In the genomic region with DNA sequence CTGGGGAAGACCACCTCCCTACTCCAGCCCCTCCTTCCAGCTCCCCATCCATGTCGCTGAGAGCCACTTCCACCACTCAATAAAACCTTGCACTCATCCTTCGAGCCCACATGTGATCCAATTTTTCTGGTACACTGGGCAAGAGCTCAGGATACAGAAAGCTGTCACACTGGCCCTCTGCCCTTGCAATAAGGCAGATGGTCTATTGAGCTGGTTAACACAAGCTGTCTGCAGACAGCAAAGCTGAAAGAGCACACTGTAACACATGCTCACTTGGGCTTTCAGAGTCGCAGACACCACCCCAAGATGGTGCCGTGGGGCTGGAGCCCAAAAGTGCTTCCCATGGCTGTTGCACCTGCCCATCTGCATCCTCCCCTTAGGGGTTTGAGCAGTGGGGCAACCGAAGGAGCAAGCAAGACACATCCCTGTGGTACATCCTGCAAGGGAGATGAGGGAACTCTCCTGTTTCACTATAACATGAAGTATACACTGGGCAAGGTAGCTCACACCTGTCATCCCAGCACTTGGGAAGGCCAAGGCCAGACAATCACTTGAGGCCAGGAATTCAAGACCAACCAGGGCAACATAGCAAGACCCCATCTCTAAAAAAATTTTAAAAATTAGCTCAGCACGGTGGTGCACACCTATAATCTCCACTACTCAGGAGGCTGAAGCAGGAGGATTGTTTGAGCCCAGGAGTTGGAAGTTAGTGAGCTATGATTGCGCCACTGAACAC, we compare ENCODE assay signal across 1 cellular context.
TF ChIP-seq lines count a peak whose summit lies in the region.

No MANE protein-coding gene starts in this region.

TF ChIP-seq in K562, 482 proteins besides CTCF, POLR2A, EP300 and RAD21:
- TF ChIP-seq NFYB (IDR thresholded peaks at IDR 0.05; ENCODE audit: extremely low read depth, insufficient read length) = no peak
- no peak for TF ChIP-seq XRCC4 (IDR thresholded peaks at IDR 0.05; ENCODE audit: extremely low read depth, insufficient read depth, insufficient read length)
- no peak for TF ChIP-seq CREM (IDR thresholded peaks at IDR 0.05; ENCODE audit: low read depth)
- TF ChIP-seq HSF4 (CRISPR knock-in tag; IDR thresholded peaks at IDR 0.05; ENCODE audit: borderline replicate concordance) = no peak
- no peak for TF ChIP-seq MAFK (IDR thresholded peaks at IDR 0.05; ENCODE audit: low read length)
- TF ChIP-seq RAD51 (IDR thresholded peaks at IDR 0.05; ENCODE audit: borderline replicate concordance, low read depth) = no peak
- TF ChIP-seq SETDB1 (IDR thresholded peaks at IDR 0.05; ENCODE audit: low read length) = no peak
- no peak for TF ChIP-seq SUPT5H (IDR thresholded peaks at IDR 0.05)
- TF ChIP-seq ZBTB9 (CRISPR knock-in tag; IDR thresholded peaks at IDR 0.05) = no peak
- no peak for TF ChIP-seq ZNF583 (CRISPR knock-in tag; IDR thresholded peaks at IDR 0.05)
- TF ChIP-seq ZNF239 (CRISPR knock-in tag; IDR thresholded peaks at IDR 0.05) = no peak
- no peak for TF ChIP-seq TCF7L2 (IDR thresholded peaks at IDR 0.05; ENCODE audit: low read depth, low read length)
- no peak for TF ChIP-seq RBM25 (IDR thresholded peaks at IDR 0.05; ENCODE audit: low read depth, low read length, severe bottlenecking)
- TF ChIP-seq CHAMP1 (IDR thresholded peaks at IDR 0.05) = no peak
- no peak for TF ChIP-seq WHSC1 (IDR thresholded peaks at IDR 0.05; ENCODE audit: low read length)
- TF ChIP-seq PPARD (CRISPR knock-in tag; IDR thresholded peaks at IDR 0.05) = no peak
